6 cellular contexts compared by ENCODE assay signal in the genomic region with DNA sequence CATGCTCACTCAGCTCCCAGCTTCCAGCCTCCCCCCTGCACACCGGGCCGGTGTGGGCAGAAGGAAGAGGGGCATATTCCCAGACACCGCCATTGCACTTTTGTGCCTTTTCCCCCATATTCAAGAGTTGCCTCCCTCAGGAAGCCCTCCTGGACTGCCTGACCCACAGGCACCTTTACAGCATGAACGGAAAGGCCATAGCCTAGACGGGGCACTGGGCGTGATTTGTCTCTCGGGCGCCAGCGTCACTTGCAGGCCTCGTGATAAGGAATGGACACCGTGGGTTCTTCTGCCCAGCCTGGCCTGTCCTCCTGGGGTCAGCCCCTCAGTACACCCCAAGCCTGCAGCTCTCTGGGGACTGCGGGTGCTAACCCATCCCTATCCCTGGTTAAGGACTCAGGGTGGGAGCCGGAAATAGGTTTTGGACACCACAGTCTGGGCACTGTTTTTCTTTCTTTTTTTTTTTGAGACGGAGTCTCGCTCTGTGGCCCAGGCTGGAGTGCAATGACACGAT. TPM values are rescaled to one million over a fixed set of nuclear protein-coding genes. Genes with fewer than 3 reads are reported as not detected.
A peak's percentile ranks its signal among the peaks of the same experiment; 100 is the strongest.
DNase-seq lines count a peak whose midpoint lies in the region; ATAC-seq and TF ChIP-seq lines count a peak whose summit lies in the region.

No MANE protein-coding gene starts in this region.

- H3K27ac Mint-ChIP-seq in endodermal cell, result peak overlapping the region; percentile 99

- H3K4me3 ChIP-seq in KMS-11 (IDR thresholded peaks at IDR 0.05; ENCODE audit: insufficient read depth, low read depth, low read length), result no peak overlapping the region
- peak overlapping the region; percentile 96 for H3K4me3 ChIP-seq in endodermal cell (ENCODE audit: low read length)
- H3K4me3 ChIP-seq in skeletal muscle satellite cell (ENCODE audit: low read length), result peak overlapping the region; percentile 88

- H3K36me3 Mint-ChIP-seq in endodermal cell (ENCODE audit: low read depth), result peaks cover 31% of the 10 kb centered on the region

- H3K9ac ChIP-seq in KMS-11 (peak overlapping the region; percentile 71; the same call in 1 of the 2 replicates), endodermal cell (ENCODE audit: extremely low read depth, low read length, poor library complexity, severe bottlenecking) (peak overlapping the region; percentile 78), skeletal muscle satellite cell (ENCODE audit: low read depth, low read length) (peak overlapping the region; percentile 98)

- H4K20me1 ChIP-seq in KMS-11 (ENCODE audit: insufficient read depth), result no peaks in the 10 kb centered on the region

- peak overlapping the region; percentile 72 for H2AFZ ChIP-seq in KMS-11 (ENCODE audit: low read depth)

- H3K36me3 ChIP-seq in KMS-11 (ENCODE audit: insufficient read depth) (no peaks in the 10 kb centered on the region), endodermal cell (ENCODE audit: control insufficient read depth, insufficient read depth, low read length) (peaks cover 7% of the 10 kb centered on the region), skeletal muscle satellite cell (ENCODE audit: insufficient read depth, low read length) (peaks cover 29% of the 10 kb centered on the region)

- H3K27me3 Mint-ChIP-seq in endodermal cell (ENCODE audit: insufficient read depth), result no peaks in the 10 kb centered on the region

- peaks cover 4% of the 10 kb centered on the region for H3K4me1 Mint-ChIP-seq in endodermal cell

- H3K27me3 ChIP-seq in KMS-11 (ENCODE audit: insufficient read depth, low read depth) (no peaks in the 10 kb centered on the region), endodermal cell (ENCODE audit: control insufficient read depth, insufficient read depth, low read length, poor library complexity, severe bottlenecking) (no peaks in the 10 kb centered on the region), skeletal muscle satellite cell (ENCODE audit: control insufficient read depth, insufficient read depth, low read length) (no peaks in the 10 kb centered on the region)

- H3K9me3 Mint-ChIP-seq in endodermal cell, result no peaks in the 10 kb centered on the region

- TF ChIP-seq CTCF in KMS-11 (conservative IDR thresholded peaks at IDR 0.05; ENCODE audit: low read depth, low read length) (no peak), endodermal cell (conservative IDR thresholded peaks at IDR 0.05) (no peak)

- H3K79me2 ChIP-seq in KMS-11 (ENCODE audit: insufficient read depth, low read depth), result peaks cover 34% of the 10 kb centered on the region

- H3K4me3 Mint-ChIP-seq in endodermal cell, result peak overlapping the region; percentile 75

- H3K4me1 ChIP-seq in KMS-11 (ENCODE audit: low read depth, poor library complexity, severe bottlenecking) (peaks cover 19% of the 10 kb centered on the region), endodermal cell (ENCODE audit: control insufficient read depth, insufficient read depth, low read length) (peaks cover 5% of the 10 kb centered on the region), skeletal muscle satellite cell (ENCODE audit: control insufficient read depth, insufficient read depth, low read length) (peaks cover 13% of the 10 kb centered on the region)

- no peak for DNase-seq in endodermal cell
- no peak for DNase-seq in NCI-H774 (lab: John Stamatoyannopoulos, UW)
- DNase-seq in NCI-H1048 (lab: John Stamatoyannopoulos, UW), result no peak

- H3K27ac ChIP-seq in KMS-11 (peak overlapping the region; percentile 93), endodermal cell (ENCODE audit: low read depth, low read length) (peak overlapping the region; percentile 89)

- H3K9me3 ChIP-seq in endodermal cell (ENCODE audit: control insufficient read depth, low read length) (no peaks in the 10 kb centered on the region), skeletal muscle satellite cell (replicated peaks; ENCODE audit: low read length) (no peaks in the 10 kb centered on the region)

- ATAC-seq in GM19452 (IDR thresholded peaks at IDR 0.05; ENCODE audit: unreplicated experiment), result no peak

- H3K4me2 ChIP-seq in KMS-11 (peak overlapping the region; percentile 98), skeletal muscle satellite cell (ENCODE audit: low read length) (peak overlapping the region; percentile 100)

- WGBS in endodermal cell (ENCODE audit: insufficient coverage in 1 of 2, insufficient read length in 1 of 2), 2 experiments, result 55 to 63% methylated on average over 9 to 16 of the region's 16 CpGs

RNA-seq across cellular contexts. Expression of gene UQCR11, which starts 0.9 kb away (rescaled TPM):
- total RNA-seq in endodermal cell, result 100 to 1,000 TPM; 171 to 195 TPM
- 139 TPM for polyA plus RNA-seq in endodermal cell (2013, experiment 1 of 2)
- polyA plus RNA-seq in endodermal cell (2013, experiment 2 of 2), result 137 TPM
- total RNA-seq in skeletal muscle satellite cell (2012; rRNA removed), result 38.3 and 47.6 TPM in 2 replicates

RNA-seq across cellular contexts. Expression of gene MBD3, which starts 13.5 kb away (rescaled TPM):
- 100 to 1,000 TPM; 108 TPM for total RNA-seq in endodermal cell
- 61.7 TPM for polyA plus RNA-seq in endodermal cell (2013, experiment 1 of 2)
- 63.0 TPM for polyA plus RNA-seq in endodermal cell (2013, experiment 2 of 2)
- 66.2 and 70.0 TPM in 2 replicates for total RNA-seq in skeletal muscle satellite cell (2012; rRNA removed)

RNA-seq across cellular contexts. Expression of gene MEX3D, which starts 38.1 kb away (rescaled TPM):
- 100 to 1,000 TPM in 1 of 2 donors, 10 to 100 TPM in 1; 94.1 to 103 TPM for total RNA-seq in endodermal cell
- 50.7 TPM for polyA plus RNA-seq in endodermal cell (2013, experiment 1 of 2)
- polyA plus RNA-seq in endodermal cell (2013, experiment 2 of 2), result 52.4 TPM
- total RNA-seq in skeletal muscle satellite cell (2012; rRNA removed), result 18.3 and 30.6 TPM in 2 replicates

RNA-seq across cellular contexts. Expression of gene TCF3, which starts 46.2 kb away (rescaled TPM):
- 100 to 1,000 TPM; 233 to 268 TPM for total RNA-seq in endodermal cell
- polyA plus RNA-seq in endodermal cell (2013, experiment 1 of 2), result 225 TPM
- 225 TPM for polyA plus RNA-seq in endodermal cell (2013, experiment 2 of 2)
- total RNA-seq in skeletal muscle satellite cell (2012; rRNA removed), result 56.3 and 92.0 TPM in 2 replicates
